Comparison of ENCODE assay signal across 20 cellular contexts in the genomic region with DNA sequence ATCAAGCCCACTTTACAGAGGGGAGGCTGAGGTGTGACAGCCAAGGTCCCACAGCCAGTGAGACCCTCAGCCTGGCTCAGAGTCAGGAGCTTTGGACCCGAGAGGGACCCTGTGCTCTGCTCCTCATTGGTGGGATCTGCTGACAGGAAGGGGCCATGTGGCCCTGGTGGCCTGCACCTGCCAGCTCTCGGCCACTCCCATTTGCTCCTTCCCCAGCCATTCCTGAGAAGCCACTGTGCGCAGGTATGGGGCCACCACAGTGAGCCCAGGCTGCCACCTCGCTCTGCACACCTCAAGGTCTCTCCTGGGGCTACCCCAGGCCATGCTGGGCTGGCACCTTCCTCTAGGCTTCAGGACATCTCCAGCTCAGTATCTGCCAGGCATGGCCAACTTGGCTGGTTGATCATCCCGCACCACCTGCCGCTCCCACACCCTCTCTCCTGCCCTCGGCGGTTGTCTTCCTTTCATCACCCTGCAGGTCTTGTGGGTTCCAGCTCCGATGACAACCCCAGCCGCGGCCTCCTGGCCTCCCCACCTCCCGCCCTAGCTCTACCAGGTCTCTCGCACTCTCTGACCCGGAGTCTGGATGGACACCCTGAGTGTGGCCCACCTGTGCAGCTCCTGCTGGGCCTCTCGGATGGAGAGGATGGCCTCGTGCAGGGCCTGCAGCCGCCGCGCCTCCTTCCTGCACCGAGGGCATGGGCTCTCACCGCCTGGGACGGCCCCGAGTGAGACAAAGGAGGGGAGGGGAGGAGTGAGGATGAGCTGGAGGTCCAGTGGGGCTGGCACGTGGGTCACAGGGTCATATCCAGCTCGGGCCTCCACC.
"Had no signal": no experiment of that assay in that cellular context is flagged by ENCODE, and none has a peak within 500 bp of the region (broad histone marks: within the 10 kb centered on the region; RNA-seq: fewer than 3 reads in every experiment).

No MANE protein-coding gene starts in this region.

- H3K4me1 ChIP-seq: ascending aorta had no signal

- H3K4me1 Mint-ChIP-seq: activated naive CD4-positive, alpha-beta T cell treated with anti-CD3 and anti-CD28 coated beads, Interleukin-2, amount 50 U/mL, for 24 hours; central memory CD8-positive, alpha-beta T cell had no signal

- H3K27me3 ChIP-seq: ascending aorta, transverse colon, vagina had no signal

- H3K4me3 Mint-ChIP-seq: activated CD4-positive, alpha-beta T cell treated with anti-CD3 and anti-CD28 coated beads, Interleukin-2, amount 10 ng/mL, durations not matched to agents 7 days and 5 days; activated naive CD4-positive, alpha-beta T cell treated with anti-CD3 and anti-CD28 coated beads, Interleukin-2, amount 50 U/mL, for 24 hours; central memory CD8-positive, alpha-beta T cell; memory B cell; naive thymus-derived CD8-positive, alpha-beta T cell; stimulated activated naive CD8-positive, alpha-beta T cell treated with anti-CD3 and anti-CD28 coated beads, Interleukin-15, Interleukin-2, amounts not matched to agents 100 ng/mL and 50 ng/mL, for 24 hours had no signal

- H3K36me3 ChIP-seq: transverse colon had no signal

- H3K27ac ChIP-seq: ascending aorta, coronary artery, left ventricle myocardium inferior, transverse colon, vagina had no signal

- H3K9me3 ChIP-seq: ascending aorta, left ventricle myocardium inferior, transverse colon, vagina had no signal

- H3K9me3 Mint-ChIP-seq: activated CD4-positive, alpha-beta T cell treated with anti-CD3 and anti-CD28 coated beads, Interleukin-2, amount 10 ng/mL, durations not matched to agents 7 days and 5 days; activated naive CD4-positive, alpha-beta T cell treated with anti-CD3 and anti-CD28 coated beads, Interleukin-2, amount 50 U/mL, for 24 hours; central memory CD8-positive, alpha-beta T cell; memory B cell; naive thymus-derived CD8-positive, alpha-beta T cell; stimulated activated naive CD8-positive, alpha-beta T cell treated with anti-CD3 and anti-CD28 coated beads, Interleukin-15, Interleukin-2, amounts not matched to agents 100 ng/mL and 50 ng/mL, for 24 hours had no signal

- H3K36me3 Mint-ChIP-seq: activated naive CD4-positive, alpha-beta T cell treated with anti-CD3 and anti-CD28 coated beads, Interleukin-2, amount 50 U/mL, for 24 hours; memory B cell had no signal

- H3K27me3 Mint-ChIP-seq: activated CD4-positive, alpha-beta T cell treated with anti-CD3 and anti-CD28 coated beads, Interleukin-2, amount 10 ng/mL, durations not matched to agents 7 days and 5 days; activated naive CD4-positive, alpha-beta T cell treated with anti-CD3 and anti-CD28 coated beads, Interleukin-2, amount 50 U/mL, for 24 hours; central memory CD8-positive, alpha-beta T cell; naive thymus-derived CD8-positive, alpha-beta T cell; stimulated activated naive CD8-positive, alpha-beta T cell treated with anti-CD3 and anti-CD28 coated beads, Interleukin-15, Interleukin-2, amounts not matched to agents 100 ng/mL and 50 ng/mL, for 24 hours had no signal

- ATAC-seq: naive thymus-derived CD8-positive, alpha-beta T cell had no signal

- H3K27ac Mint-ChIP-seq: activated CD4-positive, alpha-beta T cell treated with anti-CD3 and anti-CD28 coated beads, Interleukin-2, amount 10 ng/mL, durations not matched to agents 7 days and 5 days; activated naive CD4-positive, alpha-beta T cell treated with anti-CD3 and anti-CD28 coated beads, Interleukin-2, amount 50 U/mL, for 24 hours; memory B cell; stimulated activated naive CD8-positive, alpha-beta T cell treated with anti-CD3 and anti-CD28 coated beads, Interleukin-15, Interleukin-2, amounts not matched to agents 100 ng/mL and 50 ng/mL, for 24 hours had no signal

- DNase-seq: activated CD4-positive, alpha-beta T cell treated with anti-CD3 and anti-CD28 coated beads, Interleukin-2, amount 10 ng/mL, durations not matched to agents 7 days and 5 days; activated CD8-positive, alpha-beta memory T cell treated with anti-CD3 and anti-CD28 coated beads for 24 hours; activated CD8-positive, alpha-beta memory T cell treated with anti-CD3 and anti-CD28 coated beads, Interleukin-2, amount 50 U/mL, for 48 hours; activated gamma-delta T cell; activated T-cell treated with anti-CD3 and anti-CD28 coated beads, Interleukin-2, amount 50 U/mL, for 48 hours; erythroblast; kidney glomerular epithelial cell; left ventricle myocardium inferior; naive thymus-derived CD8-positive, alpha-beta T cell; nucleus accumbens; retina; stimulated activated CD4-positive, alpha-beta T cell treated with anti-CD3 and anti-CD28 coated beads, Interleukin-2, amount 100 ng/mL, for 48 hours; transverse colon had no signal

- H3K4me3 ChIP-seq: ascending aorta, coronary artery, left ventricle myocardium inferior, transverse colon, vagina had no signal
